In genomic region chr7:84258628-84259027, GRCh38 we compare ENCODE assay signal across 21 cellular contexts.
DNase-seq lines count a peak whose midpoint lies in the region; ATAC-seq and TF ChIP-seq lines count a peak whose summit lies in the region.
"Had no signal": no experiment of that assay in that cellular context is flagged by ENCODE, and none has a peak within 500 bp of the region (broad histone marks: within the 10 kb centered on the region; RNA-seq: fewer than 3 reads in every experiment).

No MANE protein-coding gene starts in this region.

- in situ Hi-C loops in mammary epithelial cell (cut with MboI; ENCODE audit: low sequenced_read_pairs in 2 of 2) = no loop called here

- no peak for ATAC-seq in stimulated activated naive B cell treated with anti-CD40 and anti-IgM and Interleukin-4, amounts not matched to agents 10 μg/mL and 1 μg/mL and 100 μg/mL, for 72 hours (replicated peaks)
- ATAC-seq in activated CD4-positive, CD25-positive, alpha-beta regulatory T cell treated with anti-CD3 and anti-CD28 coated beads, Interleukin-2, amount 50 U/mL, for 24 hours = no peak
- ATAC-seq in HG03045 (IDR thresholded peaks at IDR 0.05; ENCODE audit: unreplicated experiment) = no peak
- ATAC-seq: left colon had no signal

- no TSS peak for BruUV-seq in mammary epithelial cell (replicated peaks; lab: Mats Ljungman, UMichigan)

- H3K4me1 Mint-ChIP-seq in stimulated activated naive B cell treated with anti-CD40 and anti-IgM and Interleukin-4, amounts not matched to agents 10 μg/mL and 1 μg/mL and 100 μg/mL, for 72 hours = no peaks in the 10 kb centered on the region
- H3K4me1 Mint-ChIP-seq: activated naive CD8-positive, alpha-beta T cell treated with anti-CD3 and anti-CD28 coated beads, Interleukin-2, amount 10 ng/mL, durations not matched to agents 7 days and 5 days had no signal

- no peak overlapping the region for H2AFZ ChIP-seq in mammary epithelial cell (ENCODE audit: low read depth, low read length)

- no peaks in the 10 kb centered on the region for H3K4me1 ChIP-seq in mammary epithelial cell (ENCODE audit: insufficient read depth, low read length)
- no peaks in the 10 kb centered on the region for H3K4me1 ChIP-seq in breast epithelium

- dilution Hi-C loops in mammary epithelial cell (cut with HindIII; ENCODE audit: low sequenced_read_pairs) = no loop called here

- CTCF ChIA-PET in mammary epithelial cell (lab: Charles Lee; ENCODE audit: low non-redundant PET) = no interaction called here

- no peaks in the 10 kb centered on the region for H3K27me3 ChIP-seq in mammary epithelial cell (ENCODE audit: insufficient read depth, low read length)
- no peaks in the 10 kb centered on the region for H3K27me3 ChIP-seq in breast epithelium
- H3K27me3 ChIP-seq: stomach had no signal

- H3K4me3 Mint-ChIP-seq in stimulated activated naive B cell treated with anti-CD40 and anti-IgM and Interleukin-4, amounts not matched to agents 10 μg/mL and 1 μg/mL and 100 μg/mL, for 72 hours = no peak overlapping the region
- H3K4me3 Mint-ChIP-seq: activated naive CD8-positive, alpha-beta T cell treated with anti-CD3 and anti-CD28 coated beads, Interleukin-2, amount 10 ng/mL, durations not matched to agents 7 days and 5 days had no signal

- H3K9me3 ChIP-seq in mammary epithelial cell (replicated peaks; ENCODE audit: insufficient read depth, low read length) (no peaks in the 10 kb centered on the region), breast epithelium (no peaks in the 10 kb centered on the region)
- H3K9me3 ChIP-seq: stomach had no signal

- peaks cover 0 to 1% of the 10 kb centered on the region in 2 donors for H3K9me3 Mint-ChIP-seq in stimulated activated naive B cell treated with anti-CD40 and anti-IgM and Interleukin-4, amounts not matched to agents 10 μg/mL and 1 μg/mL and 100 μg/mL, for 72 hours
- H3K9me3 Mint-ChIP-seq: activated naive CD8-positive, alpha-beta T cell treated with anti-CD3 and anti-CD28 coated beads, Interleukin-2, amount 10 ng/mL, durations not matched to agents 7 days and 5 days had no signal

- H3K9ac ChIP-seq in mammary epithelial cell (ENCODE audit: insufficient read depth, low read length) = no peak overlapping the region

- no peak overlapping the region for H3K27ac Mint-ChIP-seq in stimulated activated naive B cell treated with anti-CD40 and anti-IgM and Interleukin-4, amounts not matched to agents 10 μg/mL and 1 μg/mL and 100 μg/mL, for 72 hours
- H3K27ac Mint-ChIP-seq: activated naive CD8-positive, alpha-beta T cell treated with anti-CD3 and anti-CD28 coated beads, Interleukin-2, amount 10 ng/mL, durations not matched to agents 7 days and 5 days had no signal

- no peaks in the 10 kb centered on the region for H3K27me3 Mint-ChIP-seq in stimulated activated naive B cell treated with anti-CD40 and anti-IgM and Interleukin-4, amounts not matched to agents 10 μg/mL and 1 μg/mL and 100 μg/mL, for 72 hours
- H3K27me3 Mint-ChIP-seq: activated naive CD8-positive, alpha-beta T cell treated with anti-CD3 and anti-CD28 coated beads, Interleukin-2, amount 10 ng/mL, durations not matched to agents 7 days and 5 days had no signal

- no peaks in the 10 kb centered on the region for H3K36me3 Mint-ChIP-seq in stimulated activated naive B cell treated with anti-CD40 and anti-IgM and Interleukin-4, amounts not matched to agents 10 μg/mL and 1 μg/mL and 100 μg/mL, for 72 hours
- H3K36me3 Mint-ChIP-seq: activated naive CD8-positive, alpha-beta T cell treated with anti-CD3 and anti-CD28 coated beads, Interleukin-2, amount 10 ng/mL, durations not matched to agents 7 days and 5 days had no signal

- H3K4me3 ChIP-seq in mammary epithelial cell (replicated peaks in 1 of 3; ENCODE audit: insufficient read depth in 1 of 3, low read depth in 2 of 3, low read length in 3 of 3) (no peak overlapping the region), breast epithelium (no peak overlapping the region)
- H3K4me3 ChIP-seq: stomach had no signal

- H3K36me3 ChIP-seq in mammary epithelial cell (ENCODE audit: insufficient read depth, low read length) = no peaks in the 10 kb centered on the region
- H3K36me3 ChIP-seq in breast epithelium = no peaks in the 10 kb centered on the region
- H3K36me3 ChIP-seq: stomach had no signal

- H3K79me2 ChIP-seq in mammary epithelial cell (ENCODE audit: insufficient read depth, low read length) = no peaks in the 10 kb centered on the region

- no peak for TF ChIP-seq POLR2A in breast epithelium (IDR thresholded peaks at IDR 0.05)

- H3K4me2 ChIP-seq in mammary epithelial cell (ENCODE audit: insufficient read depth, low read depth, low read length) = no peak overlapping the region

- TF ChIP-seq CTCF in mammary epithelial cell (conservative IDR thresholded peaks at IDR 0.05 in 1 of 2, IDR thresholded peaks at IDR 0.05 in 1 of 2; ENCODE audit: extremely low read depth in 1 of 2, insufficient read depth in 1 of 2, low read depth in 1 of 2, low read length in 2 of 2) = no peak
- no peak for TF ChIP-seq CTCF in breast epithelium (IDR thresholded peaks at IDR 0.05)

- intact Hi-C loops in mammary epithelial cell (cut with micrococcal nuclease) (no loop called here), breast epithelium (cut with DNase I; ENCODE audit: low total_unique reads) (no loop called here)

- H4K20me1 ChIP-seq in mammary epithelial cell (ENCODE audit: insufficient read depth, low read length) = no peaks in the 10 kb centered on the region

- H3K27ac ChIP-seq in mammary epithelial cell (ENCODE audit: insufficient read depth, low read depth, low read length) (no peak overlapping the region), breast epithelium (no peak overlapping the region)
- H3K27ac ChIP-seq: HL-60, stomach had no signal

- DNase-seq in mammary epithelial cell = peak; percentile 57
- no peak for DNase-seq in breast epithelium (ENCODE audit: low spot score in 2 of 2)
- peak; percentile 87 for DNase-seq in NCI-H2171 treated with DMSO at 0.1 percent for 48 hours (lab: John Stamatoyannopoulos, UW)
- DNase-seq in fibroblast of gingiva (ENCODE audit: low read depth) = peak; percentile 76
- no peak for DNase-seq in stimulated activated naive B cell treated with anti-CD40 and anti-IgM and Interleukin-4, amounts not matched to agents 10 μg/mL and 1 μg/mL and 100 μg/mL, for 72 hours
- DNase-seq in 8988T = no peak
- DNase-seq: activated CD4-positive, CD25-positive, alpha-beta regulatory T cell; activated CD8-positive, alpha-beta memory T cell treated with anti-CD3 and anti-CD28 coated beads for 24 hours; activated naive CD8-positive, alpha-beta T cell treated with anti-CD3 and anti-CD28 coated beads, Interleukin-2, amount 10 ng/mL, durations not matched to agents 7 days and 5 days; central memory CD4-positive, alpha-beta T cell; effector CD8-positive, alpha-beta T cell; GOT3; KBM-7; left colon; NCI-H1417 treated with DMSO at 0.1 percent for 48 hours; SHP77; stomach; T-helper 2 cell had no signal

Comparison
In these comparisons a context has a peak if more than half of its experiments do, and no peak if none do; other contexts are left out.
1. DNase-seq: peak in mammary epithelial cell (single experiment), NCI-H2171 treated with DMSO at 0.1 percent for 48 hours (single experiment) and fibroblast of gingiva (single experiment); none in breast epithelium (0 of 2), stimulated activated naive B cell treated with anti-CD40 and anti-IgM and Interleukin-4, amounts not matched to agents 10 μg/mL and 1 μg/mL and 100 μg/mL, for 72 hours (single experiment) and 8988T (single experiment).